In genomic region chr1:212967767-212968166, GRCh38 we compare ENCODE assay signal across 9 cellular contexts. TPM values are rescaled to one million over a fixed set of nuclear protein-coding genes. Genes with fewer than 3 reads are reported as not detected.
DNase-seq lines count a peak whose midpoint lies in the region; ATAC-seq, FAIRE-seq and TF ChIP-seq lines count a peak whose summit lies in the region.
"Had no signal": no experiment of that assay in that cellular context is flagged by ENCODE, and none has a peak within 500 bp of the region (broad histone marks: within the 10 kb centered on the region; RNA-seq: fewer than 3 reads in every experiment).

No MANE protein-coding gene starts in this region.

- in situ Hi-C loops in ACHN (cut with HindIII; ENCODE audit: low pct_ligation_motif_present, low pct_unique_long_range_greater_than_20kb, low sequenced_read_pairs), result no loop called here

- no peak for ATAC-seq in GM21737 (IDR thresholded peaks at IDR 0.05; ENCODE audit: unreplicated experiment)

- H3K27me3 ChIP-seq in SK-N-SH (ENCODE audit: insufficient read depth), result no peaks in the 10 kb centered on the region

- POLR2A ChIA-PET in SK-N-SH (lab: Yijun Ruan, JAX), result interaction anchor here (0.7 to 1.4 kb wide), 2 partner anchors 17 to 110 kb away, joined by 3 read pairs; no protein-coding TSS in a partner anchor

- TF ChIP-seq EP300 in SK-N-SH (IDR thresholded peaks at IDR 0.05; ENCODE audit: borderline replicate concordance in 1 of 2, low read depth in 1 of 2, low read length in 1 of 2), result no peak

- H3K27ac ChIP-seq in SK-N-SH (ENCODE audit: low read depth in 2 of 2, low read length in 1 of 2), result no peak overlapping the region
- H3K27ac ChIP-seq: dorsolateral prefrontal cortex had no signal

- H3K36me3 ChIP-seq in SK-N-SH (replicated peaks in 1 of 2; ENCODE audit: control insufficient read depth in 1 of 2, insufficient read depth in 2 of 2, low read length in 1 of 2), result no peaks in the 10 kb centered on the region

- H3F3A ChIP-seq in SK-N-SH (replicated peaks; ENCODE audit: insufficient read depth), result no peaks in the 10 kb centered on the region

- FAIRE-seq in GM12891 (lab: Jason Lieb, UNC), result peak; percentile 87

- H3K9ac ChIP-seq in SK-N-SH, result no peak overlapping the region

- TF ChIP-seq RAD21 in SK-N-SH (IDR thresholded peaks at IDR 0.05; ENCODE audit: low read length), result no peak

- 78% methylated on average over 7 of the region's 7 CpGs for WGBS in SK-N-SH (ENCODE audit: low lambda C conversion rate)

- DNase-seq in ACHN (peak; percentile 56), GM12891 (ENCODE audit: insufficient read length, low spot score) (no peak), HPDE6-E6E7 (ENCODE audit: extremely low spot score) (peak; percentile 29), SK-N-SH (peak; percentile 57), hepatic stellate cell (ENCODE audit: low spot score) (peak; percentile 61), HK-2 (ENCODE audit: unreplicated experiment) (no peak), SHP77 treated with DMSO at 0.1 percent for 48 hours (lab: John Stamatoyannopoulos, UW) (no peak)

- H3K9me2 ChIP-seq in SK-N-SH, result no peaks in the 10 kb centered on the region

- H3K9me3 ChIP-seq in SK-N-SH, result no peaks in the 10 kb centered on the region

- no peak overlapping the region for H3K4me3 ChIP-seq in SK-N-SH (ENCODE audit: low read depth in 2 of 2, low read length in 1 of 2)
- H3K4me3 ChIP-seq: dorsolateral prefrontal cortex had no signal

- H3K4me1 ChIP-seq in SK-N-SH (ENCODE audit: control insufficient read depth in 1 of 2, insufficient read depth in 2 of 2, low read depth in 1 of 2, low read length in 1 of 2), result peaks cover 0 to 2% of the 10 kb centered on the region in 2 experiments; a peak in 1 of 4 replicates

- H2AFZ ChIP-seq in SK-N-SH (ENCODE audit: low read depth), result no peak overlapping the region

- TF ChIP-seq POLR2A in GM12891 (IDR thresholded peaks at IDR 0.05; ENCODE audit: low read depth, low read length), result no peak

- TF ChIP-seq CTCF in SK-N-SH (IDR thresholded peaks at IDR 0.05), result peak; percentile 59

- H4K20me1 ChIP-seq in SK-N-SH (ENCODE audit: insufficient read depth), result no peaks in the 10 kb centered on the region

- no peaks in the 10 kb centered on the region for H3K79me2 ChIP-seq in SK-N-SH (ENCODE audit: insufficient read depth)

- CTCF ChIA-PET in SK-N-SH (lab: Yijun Ruan, JAX), result interaction anchor here (0.6 to 2.2 kb wide), 14 partner anchors 9 to 865 kb away, joined by 3 to 14 read pairs (median 3); partner anchors contain the start of gene VASH2

- H3K4me2 ChIP-seq in SK-N-SH, result no peak overlapping the region

TF ChIP-seq in GM12891, 5 proteins besides CTCF, POLR2A, EP300 and RAD21:
- TF ChIP-seq SPI1 (IDR thresholded peaks at IDR 0.05; ENCODE audit: low read depth, low read length), result no peak
- no peak for TF ChIP-seq POU2F2 (IDR thresholded peaks at IDR 0.05; ENCODE audit: low read depth, low read length)
- TF ChIP-seq TAF1 (IDR thresholded peaks at IDR 0.05; ENCODE audit: low read depth, low read length), result no peak
- no peak for TF ChIP-seq POLR2AphosphoS5 (IDR thresholded peaks at IDR 0.05; ENCODE audit: low read depth, low read length)
- no peak for TF ChIP-seq PAX5 (IDR thresholded peaks at IDR 0.05; ENCODE audit: insufficient read depth, low read length, severe bottlenecking)

TF ChIP-seq in SK-N-SH, 30 proteins besides CTCF, POLR2A, EP300 and RAD21:
- TF ChIP-seq NRF1 (IDR thresholded peaks at IDR 0.05; ENCODE audit: low read depth, low read length) (no peak), FOXJ3 (CRISPR knock-in tag; IDR thresholded peaks at IDR 0.05) (no peak), ZBTB33 (IDR thresholded peaks at IDR 0.05; ENCODE audit: borderline replicate concordance, low read depth) (no peak), NFIC (IDR thresholded peaks at IDR 0.05; ENCODE audit: borderline replicate concordance) (no peak), SMC3 (IDR thresholded peaks at IDR 0.05; ENCODE audit: low read depth, low read length) (no peak), RFX5 (IDR thresholded peaks at IDR 0.05; ENCODE audit: low read length) (no peak), USF2 (IDR thresholded peaks at IDR 0.05; ENCODE audit: borderline replicate concordance, low read depth, low read length) (no peak), JUND (IDR thresholded peaks at IDR 0.05) (no peak), YY1 (IDR thresholded peaks at IDR 0.05; ENCODE audit: low read depth) (no peak), IRF3 (IDR thresholded peaks at IDR 0.05; ENCODE audit: low read depth, low read length) (no peak), RCOR1 (IDR thresholded peaks at IDR 0.05; ENCODE audit: low read length) (no peak), POLR2AphosphoS5 (IDR thresholded peaks at IDR 0.05; ENCODE audit: low read depth, low read length) (no peak), GATA2 (CRISPR knock-in tag; IDR thresholded peaks at IDR 0.05) (no peak), FOXM1 (IDR thresholded peaks at IDR 0.05; ENCODE audit: low read depth) (no peak), GABPA (IDR thresholded peaks at IDR 0.05; ENCODE audit: low read depth) (no peak), MEF2A (IDR thresholded peaks at IDR 0.05; ENCODE audit: borderline replicate concordance, low read depth) (no peak), TAF1 (IDR thresholded peaks at IDR 0.05; ENCODE audit: borderline replicate concordance, low read depth, low read length) (no peak), ELF1 (IDR thresholded peaks at IDR 0.05) (no peak), FOSL2 (IDR thresholded peaks at IDR 0.05; ENCODE audit: borderline replicate concordance, low read depth) (no peak)

RNA-seq across cellular contexts. Expression of gene VASH2, which starts 17.4 kb away (rescaled TPM):
- 8.0 TPM for polyA plus RNA-seq in GM12891 (2012; ENCODE audit: low read depth, missing spikeins)
- polyA plus RNA-seq in SK-N-SH (2012; rRNA removed), result 0.41 and 0.55 TPM in 2 replicates
- 0.50 and 0.80 TPM in 2 replicates for polyA plus RNA-seq in SK-N-SH (2012; cell fraction: cytosol; rRNA removed)
- polyA plus RNA-seq in SK-N-SH (2012; cell fraction: nucleus; rRNA removed), result 0.69 and 1.2 TPM in 2 replicates

RNA-seq across cellular contexts. Expression of gene ANGEL2, which starts 47.9 kb away (rescaled TPM):
- polyA plus RNA-seq in GM12891 (2012; ENCODE audit: low read depth, missing spikeins), result 12.2 TPM
- 14.0 and 17.8 TPM in 2 replicates for polyA plus RNA-seq in SK-N-SH (2012; rRNA removed)
- 14.7 and 15.7 TPM in 2 replicates for polyA plus RNA-seq in SK-N-SH (2012; cell fraction: cytosol; rRNA removed)
- 17.9 and 40.1 TPM in 2 replicates for polyA plus RNA-seq in SK-N-SH (2012; cell fraction: nucleus; rRNA removed)

Comparison
In these comparisons a context has a peak if more than half of its experiments do, and no peak if none do; other contexts are left out.
1. DNase-seq: peak in ACHN (single experiment), HPDE6-E6E7 (single experiment), SK-N-SH (single experiment) and hepatic stellate cell (single experiment); none in GM12891 (single experiment), HK-2 (single experiment) and SHP77 treated with DMSO at 0.1 percent for 48 hours (single experiment).